ENCODE assay signal across 1 cellular context in the genomic region with DNA sequence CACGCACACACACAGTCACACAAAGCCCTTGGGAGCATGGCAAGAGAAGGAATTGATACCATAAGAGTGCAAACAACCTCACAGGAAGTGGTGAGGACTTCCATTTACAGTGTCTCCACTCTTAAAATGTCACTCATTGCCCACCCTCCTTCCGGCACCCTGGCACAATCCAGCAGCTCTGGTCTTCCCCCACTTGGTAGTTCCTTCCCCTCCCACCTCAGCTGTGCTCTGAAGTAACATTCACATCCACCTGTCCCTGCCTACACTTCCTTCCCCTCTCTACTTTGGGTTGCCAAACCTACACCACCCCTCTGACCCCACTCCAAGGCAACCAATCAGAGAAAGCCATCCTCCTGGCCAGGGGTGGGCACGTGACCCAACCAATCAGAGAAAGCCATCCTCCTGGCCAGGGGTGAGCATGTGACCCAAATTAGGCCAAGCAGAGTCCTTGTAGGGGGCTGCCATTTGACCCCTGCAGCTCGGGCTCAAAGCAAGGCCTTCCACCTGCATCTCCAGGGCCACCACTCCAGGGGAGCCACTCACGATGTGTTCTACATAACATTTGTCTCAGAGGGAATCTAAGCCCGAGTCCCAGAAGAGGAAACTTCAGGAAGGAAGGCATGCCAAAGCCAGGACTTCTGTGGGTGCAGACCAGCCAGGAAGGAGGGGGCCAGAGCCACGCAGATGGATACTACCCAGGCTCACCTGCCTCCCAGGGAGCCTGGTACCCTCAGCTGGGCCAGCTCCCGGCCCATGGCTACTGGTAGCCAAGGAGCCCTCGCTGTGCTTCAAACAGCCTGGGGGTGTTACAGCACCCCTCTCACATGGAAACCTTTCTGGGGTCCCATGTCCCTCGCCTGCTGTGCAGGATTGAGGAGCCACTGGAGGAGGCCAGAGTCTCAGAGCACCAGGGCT.
TF ChIP-seq lines count a peak whose summit lies in the region.

No MANE protein-coding gene starts in this region.

TF ChIP-seq in K562, 482 proteins besides CTCF, POLR2A, EP300 and RAD21:
- TF ChIP-seq, protein P1, sequence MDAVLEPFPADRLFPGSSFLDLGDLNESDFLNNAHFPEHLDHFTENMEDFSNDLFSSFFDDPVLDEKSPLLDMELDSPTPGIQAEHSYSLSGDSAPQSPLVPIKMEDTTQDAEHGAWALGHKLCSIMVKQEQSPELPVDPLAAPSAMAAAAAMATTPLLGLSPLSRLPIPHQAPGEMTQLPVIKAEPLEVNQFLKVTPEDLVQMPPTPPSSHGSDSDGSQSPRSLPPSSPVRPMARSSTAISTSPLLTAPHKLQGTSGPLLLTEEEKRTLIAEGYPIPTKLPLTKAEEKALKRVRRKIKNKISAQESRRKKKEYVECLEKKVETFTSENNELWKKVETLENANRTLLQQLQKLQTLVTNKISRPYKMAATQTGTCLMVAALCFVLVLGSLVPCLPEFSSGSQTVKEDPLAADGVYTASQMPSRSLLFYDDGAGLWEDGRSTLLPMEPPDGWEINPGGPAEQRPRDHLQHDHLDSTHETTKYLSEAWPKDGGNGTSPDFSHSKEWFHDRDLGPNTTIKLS (IDR thresholded peaks at IDR 0.05; ENCODE audit: borderline replicate concordance, low read depth), result no peak
- TF ChIP-seq MIER1 (IDR thresholded peaks at IDR 0.05; ENCODE audit: low read depth) (no peak), KDM2B (CRISPR knock-in tag; IDR thresholded peaks at IDR 0.05) (no peak), SLC30A9 (CRISPR knock-in tag; IDR thresholded peaks at IDR 0.05) (no peak), SMAD2 (IDR thresholded peaks at IDR 0.05; ENCODE audit: low read depth, low read length) (no peak), RAD51 (IDR thresholded peaks at IDR 0.05; ENCODE audit: borderline replicate concordance, low read depth) (0 out of 2 replicates have a peak, but pooled peaks have one; percentile 19), ZNF354B (CRISPR knock-in tag; IDR thresholded peaks at IDR 0.05) (no peak), PCBP1 (IDR thresholded peaks at IDR 0.05; ENCODE audit: low read depth, low read length, poor library complexity, severe bottlenecking) (no peak), ZNF717 (CRISPR knock-in tag; IDR thresholded peaks at IDR 0.05) (no peak), CBX3 (IDR thresholded peaks at IDR 0.05; ENCODE audit: borderline replicate concordance in 1 of 2, low read length in 2 of 2) (no peak), ESRRA (IDR thresholded peaks at IDR 0.05; ENCODE audit: borderline replicate concordance, low read depth) (no peak)
- TF ChIP-seq, protein P2, sequence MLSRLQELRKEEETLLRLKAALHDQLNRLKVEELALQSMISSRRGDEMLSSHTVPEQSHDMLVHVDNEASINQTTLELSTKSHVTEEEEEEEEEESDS (CRISPR knock-in tag; IDR thresholded peaks at IDR 0.05), result no peak
- TF ChIP-seq, protein P3, sequence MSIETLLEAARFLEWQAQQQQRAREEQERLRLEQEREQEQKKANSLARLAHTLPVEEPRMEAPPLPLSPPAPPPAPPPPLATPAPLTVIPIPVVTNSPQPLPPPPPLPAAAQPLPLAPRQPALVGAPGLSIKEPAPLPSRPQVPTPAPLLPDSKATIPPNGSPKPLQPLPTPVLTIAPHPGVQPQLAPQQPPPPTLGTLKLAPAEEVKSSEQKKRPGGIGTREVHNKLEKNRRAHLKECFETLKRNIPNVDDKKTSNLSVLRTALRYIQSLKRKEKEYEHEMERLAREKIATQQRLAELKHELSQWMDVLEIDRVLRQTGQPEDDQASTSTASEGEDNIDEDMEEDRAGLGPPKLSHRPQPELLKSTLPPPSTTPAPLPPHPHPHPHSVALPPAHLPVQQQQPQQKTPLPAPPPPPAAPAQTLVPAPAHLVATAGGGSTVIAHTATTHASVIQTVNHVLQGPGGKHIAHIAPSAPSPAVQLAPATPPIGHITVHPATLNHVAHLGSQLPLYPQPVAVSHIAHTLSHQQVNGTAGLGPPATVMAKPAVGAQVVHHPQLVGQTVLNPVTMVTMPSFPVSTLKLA (conservative IDR thresholded peaks at IDR 0.05), result no peak
- TF ChIP-seq, protein P4, sequence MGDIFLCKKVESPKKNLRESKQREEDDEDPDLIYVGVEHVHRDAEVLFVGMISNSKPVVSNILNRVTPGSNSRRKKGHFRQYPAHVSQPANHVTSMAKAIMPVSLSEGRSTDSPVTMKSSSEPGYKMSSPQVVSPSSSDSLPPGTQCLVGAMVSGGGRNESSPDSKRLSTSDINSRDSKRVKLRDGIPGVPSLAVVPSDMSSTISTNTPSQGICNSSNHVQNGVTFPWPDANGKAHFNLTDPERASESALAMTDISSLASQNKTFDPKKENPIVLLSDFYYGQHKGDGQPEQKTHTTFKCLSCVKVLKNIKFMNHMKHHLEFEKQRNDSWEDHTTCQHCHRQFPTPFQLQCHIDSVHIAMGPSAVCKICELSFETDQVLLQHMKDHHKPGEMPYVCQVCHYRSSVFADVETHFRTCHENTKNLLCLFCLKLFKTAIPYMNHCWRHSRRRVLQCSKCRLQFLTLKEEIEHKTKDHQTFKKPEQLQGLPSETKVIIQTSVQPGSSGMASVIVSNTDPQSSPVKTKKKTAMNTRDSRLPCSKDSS (IDR thresholded peaks at IDR 0.05; ENCODE audit: low read depth, partially characterized antibody), result no peak
- TF ChIP-seq, protein P5, sequence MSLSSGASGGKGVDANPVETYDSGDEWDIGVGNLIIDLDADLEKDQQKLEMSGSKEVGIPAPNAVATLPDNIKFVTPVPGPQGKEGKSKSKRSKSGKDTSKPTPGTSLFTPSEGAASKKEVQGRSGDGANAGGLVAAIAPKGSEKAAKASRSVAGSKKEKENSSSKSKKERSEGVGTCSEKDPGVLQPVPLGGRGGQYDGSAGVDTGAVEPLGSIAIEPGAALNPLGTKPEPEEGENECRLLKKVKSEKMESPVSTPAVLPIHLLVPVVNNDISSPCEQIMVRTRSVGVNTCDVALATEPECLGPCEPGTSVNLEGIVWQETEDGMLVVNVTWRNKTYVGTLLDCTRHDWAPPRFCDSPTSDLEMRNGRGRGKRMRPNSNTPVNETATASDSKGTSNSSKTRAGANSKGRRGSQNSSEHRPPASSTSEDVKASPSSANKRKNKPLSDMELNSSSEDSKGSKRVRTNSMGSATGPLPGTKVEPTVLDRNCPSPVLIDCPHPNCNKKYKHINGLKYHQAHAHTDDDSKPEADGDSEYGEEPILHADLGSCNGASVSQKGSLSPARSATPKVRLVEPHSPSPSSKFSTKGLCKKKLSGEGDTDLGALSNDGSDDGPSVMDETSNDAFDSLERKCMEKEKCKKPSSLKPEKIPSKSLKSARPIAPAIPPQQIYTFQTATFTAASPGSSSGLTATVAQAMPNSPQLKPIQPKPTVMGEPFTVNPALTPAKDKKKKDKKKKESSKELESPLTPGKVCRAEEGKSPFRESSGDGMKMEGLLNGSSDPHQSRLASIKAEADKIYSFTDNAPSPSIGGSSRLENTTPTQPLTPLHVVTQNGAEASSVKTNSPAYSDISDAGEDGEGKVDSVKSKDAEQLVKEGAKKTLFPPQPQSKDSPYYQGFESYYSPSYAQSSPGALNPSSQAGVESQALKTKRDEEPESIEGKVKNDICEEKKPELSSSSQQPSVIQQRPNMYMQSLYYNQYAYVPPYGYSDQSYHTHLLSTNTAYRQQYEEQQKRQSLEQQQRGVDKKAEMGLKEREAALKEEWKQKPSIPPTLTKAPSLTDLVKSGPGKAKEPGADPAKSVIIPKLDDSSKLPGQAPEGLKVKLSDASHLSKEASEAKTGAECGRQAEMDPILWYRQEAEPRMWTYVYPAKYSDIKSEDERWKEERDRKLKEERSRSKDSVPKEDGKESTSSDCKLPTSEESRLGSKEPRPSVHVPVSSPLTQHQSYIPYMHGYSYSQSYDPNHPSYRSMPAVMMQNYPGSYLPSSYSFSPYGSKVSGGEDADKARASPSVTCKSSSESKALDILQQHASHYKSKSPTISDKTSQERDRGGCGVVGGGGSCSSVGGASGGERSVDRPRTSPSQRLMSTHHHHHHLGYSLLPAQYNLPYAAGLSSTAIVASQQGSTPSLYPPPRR (CRISPR knock-in tag; IDR thresholded peaks at IDR 0.05; ENCODE audit: borderline replicate concordance), result no peak
- TF ChIP-seq, protein P6, sequence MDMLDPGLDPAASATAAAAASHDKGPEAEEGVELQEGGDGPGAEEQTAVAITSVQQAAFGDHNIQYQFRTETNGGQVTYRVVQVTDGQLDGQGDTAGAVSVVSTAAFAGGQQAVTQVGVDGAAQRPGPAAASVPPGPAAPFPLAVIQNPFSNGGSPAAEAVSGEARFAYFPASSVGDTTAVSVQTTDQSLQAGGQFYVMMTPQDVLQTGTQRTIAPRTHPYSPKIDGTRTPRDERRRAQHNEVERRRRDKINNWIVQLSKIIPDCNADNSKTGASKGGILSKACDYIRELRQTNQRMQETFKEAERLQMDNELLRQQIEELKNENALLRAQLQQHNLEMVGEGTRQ (CRISPR knock-in tag; IDR thresholded peaks at IDR 0.05), result peak; percentile 63
- TF ChIP-seq, protein P7, sequence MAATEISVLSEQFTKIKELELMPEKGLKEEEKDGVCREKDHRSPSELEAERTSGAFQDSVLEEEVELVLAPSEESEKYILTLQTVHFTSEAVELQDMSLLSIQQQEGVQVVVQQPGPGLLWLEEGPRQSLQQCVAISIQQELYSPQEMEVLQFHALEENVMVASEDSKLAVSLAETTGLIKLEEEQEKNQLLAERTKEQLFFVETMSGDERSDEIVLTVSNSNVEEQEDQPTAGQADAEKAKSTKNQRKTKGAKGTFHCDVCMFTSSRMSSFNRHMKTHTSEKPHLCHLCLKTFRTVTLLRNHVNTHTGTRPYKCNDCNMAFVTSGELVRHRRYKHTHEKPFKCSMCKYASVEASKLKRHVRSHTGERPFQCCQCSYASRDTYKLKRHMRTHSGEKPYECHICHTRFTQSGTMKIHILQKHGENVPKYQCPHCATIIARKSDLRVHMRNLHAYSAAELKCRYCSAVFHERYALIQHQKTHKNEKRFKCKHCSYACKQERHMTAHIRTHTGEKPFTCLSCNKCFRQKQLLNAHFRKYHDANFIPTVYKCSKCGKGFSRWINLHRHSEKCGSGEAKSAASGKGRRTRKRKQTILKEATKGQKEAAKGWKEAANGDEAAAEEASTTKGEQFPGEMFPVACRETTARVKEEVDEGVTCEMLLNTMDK (IDR thresholded peaks at IDR 0.05; ENCODE audit: borderline replicate concordance, insufficient read depth, low read depth, low read length, poor library complexity, severe bottlenecking), result no peak
